In the genomic region with DNA sequence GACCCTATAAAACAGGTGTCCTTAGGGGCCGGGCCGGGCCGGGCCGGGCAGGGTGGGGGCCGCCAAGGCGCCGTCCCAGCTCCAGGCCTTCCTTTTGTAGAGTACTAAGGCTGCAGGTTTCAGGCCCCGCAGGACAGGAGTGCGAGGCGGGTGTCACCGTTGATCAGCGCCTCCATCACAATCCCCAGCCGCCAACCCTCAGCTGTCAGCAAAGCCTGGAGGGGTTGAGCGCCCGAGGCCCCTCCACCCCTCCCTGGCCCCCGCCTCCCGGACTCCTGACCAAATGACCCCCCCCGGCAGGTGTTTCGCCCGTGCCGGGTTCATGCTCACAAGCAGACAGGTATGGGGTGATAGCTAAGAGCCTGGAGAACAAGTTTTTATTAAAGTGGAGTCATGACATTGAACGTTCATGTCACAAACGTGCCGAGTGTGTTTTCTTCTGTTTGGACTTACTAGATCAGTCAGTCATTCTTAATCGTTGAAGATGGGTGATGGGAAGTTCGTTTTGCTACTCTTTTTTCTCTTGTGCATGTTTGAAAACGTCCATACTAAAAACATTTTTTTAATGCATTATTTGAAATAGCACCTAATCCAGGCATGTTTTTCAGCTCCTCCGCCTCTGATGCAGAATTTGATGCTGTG, we compare ENCODE assay signal across 8 cellular contexts.
DNase-seq lines count a peak whose midpoint lies in the region; ATAC-seq and TF ChIP-seq lines count a peak whose summit lies in the region.

No MANE protein-coding gene starts in this region.

- no peak for TF ChIP-seq CTCF in RWPE1 (conservative IDR thresholded peaks at IDR 0.05; ENCODE audit: low read depth)

- ATAC-seq in HG02852 (IDR thresholded peaks at IDR 0.05; ENCODE audit: unreplicated experiment) (peak; percentile 16), GM21786 (IDR thresholded peaks at IDR 0.05; ENCODE audit: unreplicated experiment) (no peak)

- POLR2A ChIA-PET in RWPE1 (lab: Yijun Ruan, JAX; ENCODE audit: low non-redundant PET) = no interaction called here

- H3K36me3 ChIP-seq in endocrine pancreas (ENCODE audit: control insufficient read depth, insufficient read depth, low read length) (peaks cover 4% of the 10 kb centered on the region), mucosa of rectum (ENCODE audit: control insufficient read depth in 2 of 2, insufficient read depth in 2 of 2, low read length in 2 of 2) (peaks cover 29 to 32% of the 10 kb centered on the region in 2 donors)

- peak overlapping the region; percentile 73 for H3K4me3 ChIP-seq in endocrine pancreas (ENCODE audit: control insufficient read depth, insufficient read depth, low read length)
- peak overlapping the region; percentile 67 to 93 for H3K4me3 ChIP-seq in mucosa of rectum (ENCODE audit: low read length in 2 of 2)

- H3K4me1 ChIP-seq in endocrine pancreas (ENCODE audit: control insufficient read depth, insufficient read depth, low read length) (peaks cover 8% of the 10 kb centered on the region), mucosa of rectum (ENCODE audit: control insufficient read depth in 2 of 2, insufficient read depth in 2 of 2, low read length in 2 of 2) (peaks cover 9 to 15% of the 10 kb centered on the region in 2 donors)

- peak overlapping the region; percentile 63 for H3K9ac ChIP-seq in endocrine pancreas (ENCODE audit: control insufficient read depth, insufficient read depth, low read length)
- H3K9ac ChIP-seq in mucosa of rectum (ENCODE audit: low read depth in 1 of 2, low read length in 2 of 2) = peak overlapping the region; percentile 84 to 91

- DNase-seq in NCI-H526 (lab: John Stamatoyannopoulos, UW) (peak; percentile 0 to 69), NCI-H526 treated with DMSO at 0.1 percent for 48 hours (lab: John Stamatoyannopoulos, UW) (no peak), RWPE1 (ENCODE audit: low spot score) (peak; percentile 42), retina (no peak)

- H3K9me3 ChIP-seq in endocrine pancreas (ENCODE audit: control insufficient read depth, low read length) (no peaks in the 10 kb centered on the region), mucosa of rectum (ENCODE audit: control insufficient read depth in 2 of 2, low read length in 2 of 2) (no peaks in the 10 kb centered on the region)

- CTCF ChIA-PET in RWPE1 (lab: Yijun Ruan, JAX) = interaction anchor here (1.0 to 1.1 kb wide), 2 partner anchors 152 to 171 kb away, joined by 3 to 6 read pairs; no protein-coding TSS in a partner anchor

- H3K27me3 ChIP-seq in endocrine pancreas (ENCODE audit: control insufficient read depth, insufficient read depth, low read length) = no peaks in the 10 kb centered on the region
- H3K27me3 ChIP-seq in mucosa of rectum (ENCODE audit: control insufficient read depth in 2 of 2, insufficient read depth in 2 of 2, low read length in 2 of 2) = no peaks in the 10 kb centered on the region

- H3K27ac ChIP-seq in RWPE1 (peak overlapping the region; percentile 90), mucosa of rectum (ENCODE audit: low read depth in 2 of 2, low read length in 2 of 2) (peak overlapping the region; percentile 86 to 93)

Comparison
In these comparisons a context has a peak if more than half of its experiments do, and no peak if none do; other contexts are left out.
1. DNase-seq: peak in NCI-H526 (2 of 2) and RWPE1 (single experiment); none in NCI-H526 treated with DMSO at 0.1 percent for 48 hours (single experiment) and retina (single experiment).